Comparison of ENCODE assay signal across 14 cellular contexts in genomic region chr2:127014630-127015029, GRCh38.
DNase-seq lines count a peak whose midpoint lies in the region; ATAC-seq and TF ChIP-seq lines count a peak whose summit lies in the region.
"Had no signal": no experiment of that assay in that cellular context is flagged by ENCODE, and none has a peak within 500 bp of the region (broad histone marks: within the 10 kb centered on the region; RNA-seq: fewer than 3 reads in every experiment).

No MANE protein-coding gene starts in this region.

- H3K27ac ChIP-seq in foreskin keratinocyte (peak overlapping the region; percentile 51), MM.1S (ENCODE audit: low read length) (no peak overlapping the region), H9 (ENCODE audit: insufficient read length, low read depth, low read length) (no peak overlapping the region)
- H3K27ac ChIP-seq: colonic mucosa, VCaP had no signal

- H3K23me2 ChIP-seq in H9 (ENCODE audit: insufficient read length, low read depth, low read length, poor library complexity, severe bottlenecking) = no peaks in the 10 kb centered on the region

- H2BK120ac ChIP-seq in H9 (ENCODE audit: low read depth, low read length, poor library complexity, severe bottlenecking) = no peak overlapping the region

- ATAC-seq in foreskin keratinocyte = peak; percentile 92
- ATAC-seq in activated CD4-positive, alpha-beta T cell treated with anti-CD3 and anti-CD28 coated beads for 36 hours = no peak
- ATAC-seq: HCT116 had no signal

- H3T11ph ChIP-seq in H9 (ENCODE audit: low read length) = no peak overlapping the region

- H2BK12ac ChIP-seq in H9 (ENCODE audit: insufficient read length, low read depth, low read length) = no peak overlapping the region

- H3K9me3 ChIP-seq in adipocyte (ENCODE audit: control insufficient read depth, low read length) (peaks cover 6% of the 10 kb centered on the region), MM.1S (replicated peaks; ENCODE audit: insufficient read depth, low read length) (no peaks in the 10 kb centered on the region), H9 (ENCODE audit: control insufficient read depth, low read depth, low read length) (no peaks in the 10 kb centered on the region)
- H3K9me3 ChIP-seq: colonic mucosa had no signal

- no peaks in the 10 kb centered on the region for H3K9me2 ChIP-seq in MM.1S (replicated peaks; ENCODE audit: insufficient read depth, low read length)

- no peak overlapping the region for H3K27ac Mint-ChIP-seq in activated CD4-positive, alpha-beta T cell treated with anti-CD3 and anti-CD28 coated beads for 36 hours
- H3K27ac Mint-ChIP-seq in H9 = no peak overlapping the region; a peak in 1 of 7 replicates

- H3K9me3 Mint-ChIP-seq in activated CD4-positive, alpha-beta T cell treated with anti-CD3 and anti-CD28 coated beads for 36 hours (ENCODE audit: low read depth) = no peaks in the 10 kb centered on the region
- H3K9me3 Mint-ChIP-seq in H9 = no peaks in the 10 kb centered on the region

- no peak overlapping the region for H2BK5ac ChIP-seq in H9 (ENCODE audit: insufficient read length, low read length)

- POLR2A ChIA-PET in activated CD4-positive, alpha-beta T cell treated with anti-CD3 and anti-CD28 coated beads for 36 hours (lab: Charles Lee) = no interaction called here

- H3K36me3 Mint-ChIP-seq in activated CD4-positive, alpha-beta T cell treated with anti-CD3 and anti-CD28 coated beads for 36 hours (ENCODE audit: low read depth) = no peaks in the 10 kb centered on the region
- no peaks in the 10 kb centered on the region for H3K36me3 Mint-ChIP-seq in H9 (ENCODE audit: insufficient read depth in 1 of 3, low read depth in 3 of 3)

- no peak overlapping the region for H2BK15ac ChIP-seq in H9 (ENCODE audit: low read depth, low read length)

- H3K4me3 ChIP-seq in AG09309 (ENCODE audit: control insufficient read depth, low read depth, low read length) (no peak overlapping the region), adipocyte (ENCODE audit: low read length) (no peak overlapping the region), MM.1S (ENCODE audit: low read length) (no peak overlapping the region)
- H3K4me3 ChIP-seq: colonic mucosa, skin epidermis had no signal

- H3K79me1 ChIP-seq in H9 (ENCODE audit: insufficient read depth, low read depth, low read length, poor library complexity, severe bottlenecking) = no peaks in the 10 kb centered on the region

- H3K9ac ChIP-seq in adipocyte (ENCODE audit: low read length) (no peak overlapping the region), MM.1S (ENCODE audit: low read length) (no peak overlapping the region), H9 (ENCODE audit: extremely low read depth, insufficient read length, low read length) (no peak overlapping the region)

- TF ChIP-seq CTCF in AG09309 (IDR thresholded peaks at IDR 0.05; ENCODE audit: control insufficient read depth, insufficient read depth, low read depth, low read length, missing control alignments) (no peak), foreskin keratinocyte (conservative IDR thresholded peaks at IDR 0.05) (no peak), MM.1S (IDR thresholded peaks at IDR 0.05; ENCODE audit: low read length) (no peak), H9 (conservative IDR thresholded peaks at IDR 0.05) (no peak)

- no peak overlapping the region for H3K18ac ChIP-seq in H9 (ENCODE audit: insufficient read length, low read depth, low read length)

- H3K36me3 ChIP-seq in adipocyte (ENCODE audit: control insufficient read depth, insufficient read depth, low read length, severe bottlenecking) = no peaks in the 10 kb centered on the region
- no peaks in the 10 kb centered on the region for H3K36me3 ChIP-seq in MM.1S (replicated peaks; ENCODE audit: insufficient read depth, low read length)
- H3K36me3 ChIP-seq: colonic mucosa had no signal

- H4K20me1 ChIP-seq in MM.1S (ENCODE audit: insufficient read depth, low read length) (no peaks in the 10 kb centered on the region), H9 (ENCODE audit: control insufficient read depth, insufficient read depth, insufficient read length) (no peaks in the 10 kb centered on the region)

- no peak overlapping the region for H3K14ac ChIP-seq in H9 (ENCODE audit: insufficient read depth, low read length)

- intact Hi-C loops in activated CD4-positive, alpha-beta T cell treated with anti-CD3 and anti-CD28 coated beads for 36 hours (cut with DNase I, micrococcal nuclease) = no loop called here

- H2BK20ac ChIP-seq in H9 (ENCODE audit: low read depth, low read length, poor library complexity, severe bottlenecking) = no peak overlapping the region

- H2AFZ ChIP-seq in MM.1S (ENCODE audit: low read length) (no peak overlapping the region), H9 (ENCODE audit: low read length) (no peak overlapping the region)

- CTCF ChIA-PET in activated CD4-positive, alpha-beta T cell treated with anti-CD3 and anti-CD28 coated beads for 36 hours (lab: Charles Lee) = no interaction called here

- H3K27me3 Mint-ChIP-seq in activated CD4-positive, alpha-beta T cell treated with anti-CD3 and anti-CD28 coated beads for 36 hours = peaks cover 24% of the 10 kb centered on the region
- peaks cover 16% of the 10 kb centered on the region for H3K27me3 Mint-ChIP-seq in H9 (ENCODE audit: low read depth)

- DNase-seq in AG09309 (ENCODE audit: low read depth) = peak; percentile 94
- peak; percentile 75 for DNase-seq in M059J (ENCODE audit: low read depth)
- peak; percentile 80 for DNase-seq in adipocyte (ENCODE audit: low read depth)
- peak; percentile 96 for DNase-seq in foreskin keratinocyte
- no peak for DNase-seq in activated CD4-positive, alpha-beta T cell treated with anti-CD3 and anti-CD28 coated beads for 36 hours
- DNase-seq in MM.1S = no peak
- DNase-seq in activated T-cell treated with anti-CD3 and anti-CD28 coated beads for 4 hours = no peak
- no peak for DNase-seq in H9
- DNase-seq: C1 segment of cervical spinal cord, colonic mucosa, NCI-H1105 treated with DMSO at 0.1 percent for 48 hours had no signal

- WGBS in H9 (ENCODE audit: extremely low coverage, insufficient read length, low lambda C conversion rate) = no CpG with 5 or more reads among the region's 4 CpGs

- H2AK5ac ChIP-seq in H9 (ENCODE audit: insufficient read length, low read length) = no peak overlapping the region

- H3K4me2 ChIP-seq in MM.1S (ENCODE audit: low read depth, low read length) = no peak overlapping the region
- H3K4me2 ChIP-seq in H9 (ENCODE audit: insufficient read depth, insufficient read length, low read length) = no peak overlapping the region

- H4K91ac ChIP-seq in H9 (ENCODE audit: insufficient read length, low read depth, low read length) = no peak overlapping the region

- no peak overlapping the region for H3K56ac ChIP-seq in H9 (ENCODE audit: insufficient read length, low read depth, low read length)

- no peaks in the 10 kb centered on the region for H3F3A ChIP-seq in MM.1S (ENCODE audit: insufficient read depth, low read length)

- H4K8ac ChIP-seq in H9 (replicated peaks; ENCODE audit: insufficient read length, low read depth, low read length) = no peak overlapping the region

- no peak overlapping the region for H3K4me3 Mint-ChIP-seq in activated CD4-positive, alpha-beta T cell treated with anti-CD3 and anti-CD28 coated beads for 36 hours
- no peak overlapping the region; a peak in 1 of 5 replicates for H3K4me3 Mint-ChIP-seq in H9

- no peak overlapping the region for H4K5ac ChIP-seq in H9 (ENCODE audit: insufficient read length, low read depth, low read length)

- no peaks in the 10 kb centered on the region for H3K4me1 Mint-ChIP-seq in activated CD4-positive, alpha-beta T cell treated with anti-CD3 and anti-CD28 coated beads for 36 hours
- peaks cover 8 to 12% of the 10 kb centered on the region in 2 experiments for H3K4me1 Mint-ChIP-seq in H9

- H3K79me2 ChIP-seq in MM.1S (ENCODE audit: low read length) (no peaks in the 10 kb centered on the region), H9 (ENCODE audit: insufficient read depth, low read length) (no peaks in the 10 kb centered on the region)

- peaks cover 34% of the 10 kb centered on the region for H3K4me1 ChIP-seq in adipocyte (ENCODE audit: control insufficient read depth, insufficient read depth, low read length)
- peaks cover 16% of the 10 kb centered on the region for H3K4me1 ChIP-seq in foreskin keratinocyte
- H3K4me1 ChIP-seq in MM.1S (ENCODE audit: low read length) = no peaks in the 10 kb centered on the region
- no peaks in the 10 kb centered on the region for H3K4me1 ChIP-seq in H9 (ENCODE audit: insufficient read depth, low read length)
- H3K4me1 ChIP-seq: colonic mucosa had no signal

- H3K23ac ChIP-seq in H9 (ENCODE audit: insufficient read length, low read depth, low read length) = no peak overlapping the region

- no peak overlapping the region for H3K4ac ChIP-seq in H9 (ENCODE audit: low read depth, low read length)

- no peaks in the 10 kb centered on the region for H3K27me3 ChIP-seq in adipocyte (replicated peaks; ENCODE audit: control insufficient read depth, insufficient read depth, low read length)
- H3K27me3 ChIP-seq in foreskin keratinocyte = no peaks in the 10 kb centered on the region
- H3K27me3 ChIP-seq in MM.1S (replicated peaks; ENCODE audit: insufficient read depth, low read length) = no peaks in the 10 kb centered on the region
- H3K27me3 ChIP-seq in H9 (ENCODE audit: insufficient read depth, low read length) = no peaks in the 10 kb centered on the region
- H3K27me3 ChIP-seq: colonic mucosa had no signal

Comparison
In these comparisons a context has a peak if more than half of its experiments do, and no peak if none do; other contexts are left out.
1. DNase-seq: peak in AG09309 (single experiment), M059J (single experiment), adipocyte (single experiment) and foreskin keratinocyte (2 of 2); none in activated CD4-positive, alpha-beta T cell treated with anti-CD3 and anti-CD28 coated beads for 36 hours (single experiment), MM.1S (single experiment), activated T-cell treated with anti-CD3 and anti-CD28 coated beads for 4 hours (single experiment) and H9 (single experiment).